8 cellular contexts compared by ENCODE assay signal in genomic region chr15:20356444-20357138, GRCh38.
A peak's percentile ranks its signal among the peaks of the same experiment; 100 is the strongest.
DNase-seq lines count a peak whose midpoint lies in the region; ATAC-seq and TF ChIP-seq lines count a peak whose summit lies in the region.

No MANE protein-coding gene starts in this region.

- H3K27me3 ChIP-seq in AG04450 (ENCODE audit: control insufficient read depth, insufficient read depth, low read length) = no peaks in the 10 kb centered on the region
- H3K27me3 ChIP-seq in smooth muscle cell (ENCODE audit: low read depth) = no peaks in the 10 kb centered on the region

- H3K9me3 ChIP-seq in AG04450 (ENCODE audit: control insufficient read depth, insufficient read depth, low read length) (peaks cover 72% of the 10 kb centered on the region), smooth muscle cell (replicated peaks; ENCODE audit: low read depth) (peaks cover 66% of the 10 kb centered on the region)

- H3K4me1 ChIP-seq in smooth muscle cell (ENCODE audit: low read depth) = no peaks in the 10 kb centered on the region

- no peak overlapping the region for H2AFZ ChIP-seq in smooth muscle cell (ENCODE audit: low read depth)

- H3F3A ChIP-seq in smooth muscle cell (ENCODE audit: low read depth) = no peaks in the 10 kb centered on the region

- H3K27ac ChIP-seq in AG04450 (ENCODE audit: low read depth, low read length) = no peak overlapping the region
- no peak overlapping the region for H3K27ac ChIP-seq in smooth muscle cell (ENCODE audit: low read depth)

- H3K79me2 ChIP-seq in smooth muscle cell (ENCODE audit: low read depth) = no peaks in the 10 kb centered on the region

- TF ChIP-seq POLR2A in NB4 (IDR thresholded peaks at IDR 0.05; ENCODE audit: extremely low read depth, insufficient read length) = no peak

- WGBS in smooth muscle cell (ENCODE audit: low lambda C conversion rate) = 75% methylated on average over 27 of the region's 27 CpGs

- H3K4me2 ChIP-seq in smooth muscle cell = no peak overlapping the region

- DNase-seq in AG04450 (ENCODE audit: low read depth, low spot score) = no peak
- peak; percentile 60 for DNase-seq in NB4 (ENCODE audit: low read depth)
- DNase-seq in activated T-helper 1 cell treated with anti-CD3 and anti-CD28 coated beads, Interleukin-2, amount 50 U/mL, for 16 hours (ENCODE audit: low read depth in 1 of 2, low spot score in 1 of 2) = peak; percentile 65 to 72
- peak; percentile 61 for DNase-seq in left cardiac atrium
- DNase-seq in smooth muscle cell (lab: John Stamatoyannopoulos, UW; ENCODE audit: unreplicated experiment) = no peak
- DNase-seq in nucleus accumbens (lab: John Stamatoyannopoulos, UW) = no peak
- DNase-seq in NCI-H1417 treated with DMSO at 0.1 percent for 48 hours (lab: John Stamatoyannopoulos, UW) = no peak

- intact Hi-C loops in left cardiac atrium (cut with DNase I) = no loop called here

- no peaks in the 10 kb centered on the region for H3K36me3 ChIP-seq in smooth muscle cell (ENCODE audit: low read depth)

- POLR2A ChIA-PET in AG04450 (lab: Yijun Ruan, JAX) = no interaction called here

- CTCF ChIA-PET in AG04450 (lab: Charles Lee) = no interaction called here

- ATAC-seq in GM21360 (IDR thresholded peaks at IDR 0.05; ENCODE audit: unreplicated experiment) (peak; percentile 55), left cardiac atrium (peak; percentile 28 to 42)

- TF ChIP-seq CTCF in AG04450 (IDR thresholded peaks at IDR 0.05; ENCODE audit: low read depth, low read length) = peak; percentile 47
- TF ChIP-seq CTCF in NB4 (IDR thresholded peaks at IDR 0.05; ENCODE audit: low read depth, low read length) = peak; percentile 65
- peak; percentile 45 for TF ChIP-seq CTCF in smooth muscle cell (IDR thresholded peaks at IDR 0.05; ENCODE audit: borderline replicate concordance, insufficient read depth, poor library complexity, severe bottlenecking)

- H3K4me3 ChIP-seq in AG04450 (ENCODE audit: low read depth, low read length) = no peak overlapping the region
- H3K4me3 ChIP-seq in NB4 (ENCODE audit: low read depth, low read length) = no peak overlapping the region
- no peak overlapping the region for H3K4me3 ChIP-seq in smooth muscle cell

- H3K9ac ChIP-seq in smooth muscle cell (ENCODE audit: low read depth) = no peak overlapping the region

- H4K20me1 ChIP-seq in smooth muscle cell (ENCODE audit: low read depth) = no peaks in the 10 kb centered on the region

Comparison
In these comparisons a context has a peak if more than half of its experiments do, and no peak if none do; other contexts are left out.
1. DNase-seq: peak in NB4 (single experiment), activated T-helper 1 cell treated with anti-CD3 and anti-CD28 coated beads, Interleukin-2, amount 50 U/mL, for 16 hours (2 of 2) and left cardiac atrium (single experiment); none in AG04450 (single experiment), smooth muscle cell (single experiment), nucleus accumbens (0 of 56) and NCI-H1417 treated with DMSO at 0.1 percent for 48 hours (single experiment).
2. Peak in every context shown above with its lines, with median percentiles within 50 percentile points of each other: CTCF ChIP-seq.